Comparison of ENCODE assay signal across 8 cellular contexts in genomic region chr3:120284702-120285507, GRCh38. TPM values are rescaled to one million over a fixed set of nuclear protein-coding genes. Genes with fewer than 3 reads are reported as not detected.
DNase-seq lines count a peak whose midpoint lies in the region; ATAC-seq and TF ChIP-seq lines count a peak whose summit lies in the region.

GPR156 (minus strand) TSS chr3:120285222; CDS start chr3:120244098, 41,124 bp downstream.

- H3K36me3 Mint-ChIP-seq in immature natural killer cell = no peaks in the 10 kb centered on the region

- H3K36me3 ChIP-seq in ascending aorta (no peaks in the 10 kb centered on the region), subcutaneous abdominal adipose tissue (ENCODE audit: control insufficient read depth in 5 of 5, insufficient read depth in 5 of 5, low read length in 5 of 5) (no peaks in the 10 kb centered on the region)

- peaks cover 0 to 6% (median 0%) of the 10 kb centered on the region in 6 donors for H3K9me3 Mint-ChIP-seq in immature natural killer cell

- H3K4me1 Mint-ChIP-seq in immature natural killer cell = peaks cover 0 to 2% of the 10 kb centered on the region in 2 donors

- H3K27ac ChIP-seq in ascending aorta (no peak within 1 kb of the TSS), subcutaneous abdominal adipose tissue (ENCODE audit: low read depth, low read length) (no peak within 1 kb of the TSS)

- H3K27me3 Mint-ChIP-seq in immature natural killer cell (ENCODE audit: low read depth in 3 of 3) = peaks cover 8 to 18% (median 8%) of the 10 kb centered on the region in 3 donors

- intact Hi-C loops in ascending aorta (cut with DNase I) = no loop called here

- H3K27ac Mint-ChIP-seq in immature natural killer cell = no peak within 1 kb of the TSS

- DNase-seq in activated T-cell treated with anti-CD3 and anti-CD28 coated beads for 48 hours (ENCODE audit: low read depth) = peak; percentile 6
- no peak for DNase-seq in activated T-cell treated with anti-CD3 and anti-CD28 coated beads for 4 hours
- no peak for DNase-seq in ascending aorta (ENCODE audit: low spot score in 2 of 2)
- DNase-seq in immature natural killer cell = no peak
- DNase-seq in stimulated activated CD4-positive, alpha-beta T cell treated with anti-CD3 and anti-CD28 coated beads, Interleukin-4, amount 100 ng/mL, for 1 hour = no peak
- DNase-seq in CD1c-positive myeloid dendritic cell (ENCODE audit: extremely low spot score) = no peak

- H3K9me3 ChIP-seq in ascending aorta = no peaks in the 10 kb centered on the region
- no peaks in the 10 kb centered on the region for H3K9me3 ChIP-seq in subcutaneous abdominal adipose tissue (ENCODE audit: control insufficient read depth in 5 of 5, low read length in 5 of 5)

- H3K4me3 Mint-ChIP-seq in immature natural killer cell = peak within 1 kb of the TSS in 3 of 5 donors; percentile 10 to 48 (median 34)

- H3K9ac ChIP-seq in subcutaneous abdominal adipose tissue (ENCODE audit: low read length in 5 of 5) = peak within 1 kb of the TSS in 3 of 5 donors; percentile 26 to 53 (median 29)

- H3K4me3 ChIP-seq in ascending aorta (peak within 1 kb of the TSS; percentile 69 to 70), subcutaneous abdominal adipose tissue (ENCODE audit: low read depth in 1 of 5, low read length in 5 of 5) (peak within 1 kb of the TSS; percentile 37 to 71 (median 60))

- ATAC-seq in GM21737 (IDR thresholded peaks at IDR 0.05; ENCODE audit: unreplicated experiment) = no peak

- H3K27me3 ChIP-seq in ascending aorta (no peaks in the 10 kb centered on the region), subcutaneous abdominal adipose tissue (ENCODE audit: control insufficient read depth in 5 of 5, insufficient read depth in 4 of 5, low read length in 5 of 5) (peaks cover 0 to 2% (median 0%) of the 10 kb centered on the region in 5 donors)

- TF ChIP-seq CTCF in ascending aorta (IDR thresholded peaks at IDR 0.05) = no peak

- no peaks in the 10 kb centered on the region for H3K4me1 ChIP-seq in ascending aorta
- peaks cover 0 to 12% (median 7%) of the 10 kb centered on the region in 5 donors for H3K4me1 ChIP-seq in subcutaneous abdominal adipose tissue (ENCODE audit: control insufficient read depth in 5 of 5, insufficient read depth in 5 of 5, low read length in 5 of 5)

RNA-seq across cellular contexts. Expression of gene GPR156, which starts in this region (rescaled TPM):
- not detected for total RNA-seq in ascending aorta
- polyA plus RNA-seq in immature natural killer cell = not detected
